1 cellular context compared by ENCODE assay signal in genomic region chr1:56584910-56585528, GRCh38.
TF ChIP-seq lines count a peak whose summit lies in the region.

No MANE protein-coding gene starts in this region.

TF ChIP-seq in K562, 482 proteins besides CTCF, POLR2A, EP300 and RAD21:
- peak in 1 of 3 experiments; percentile 53 for TF ChIP-seq YY1 (IDR thresholded peaks at IDR 0.05; ENCODE audit: borderline replicate concordance in 1 of 3, control insufficient read depth in 1 of 3, extremely low read depth in 1 of 3, insufficient read depth in 3 of 3, insufficient read length in 1 of 3, insufficient replicate concordance in 2 of 3, low read depth in 1 of 3, low read length in 2 of 3)
- TF ChIP-seq HMGN3 (IDR thresholded peaks at IDR 0.05; ENCODE audit: borderline replicate concordance, extremely low read depth, insufficient read length, low read depth, low read length), result no peak
- peak; percentile 82 for TF ChIP-seq DEAF1 (CRISPR knock-in tag; IDR thresholded peaks at IDR 0.05)
- TF ChIP-seq SMC3 (conservative IDR thresholded peaks at IDR 0.05; ENCODE audit: insufficient read depth, low read depth, low read length), result peak; percentile 74
